9 cellular contexts compared by ENCODE assay signal in genomic region chr1:17119744-17120482, GRCh38. TPM values are rescaled to one million over a fixed set of nuclear protein-coding genes. Genes with fewer than 3 reads are reported as not detected.
A peak's percentile ranks its signal among the peaks of the same experiment; 100 is the strongest.
DNase-seq lines count a peak whose midpoint lies in the region; ATAC-seq and TF ChIP-seq lines count a peak whose summit lies in the region.
"Had no signal": no experiment of that assay in that cellular context is flagged by ENCODE, and none has a peak within 500 bp of the region (broad histone marks: within the 10 kb centered on the region; RNA-seq: fewer than 3 reads in every experiment).

No MANE protein-coding gene starts in this region.

- no peaks in the 10 kb centered on the region for H3K9me3 Mint-ChIP-seq in activated T-cell treated with anti-CD3 and anti-CD28 coated beads, Interleukin-2, amount 50 U/mL, for 4 hours
- H3K9me3 Mint-ChIP-seq: effector memory CD8-positive, alpha-beta T cell had no signal

- H3K4me3 ChIP-seq in iPS-18c (ENCODE audit: insufficient read depth, low read depth, low read length) = peak overlapping the region; percentile 80

- DNase-seq in activated T-cell treated with anti-CD3 and anti-CD28 coated beads, Interleukin-2, amount 50 U/mL, for 4 hours = no peak
- DNase-seq in activated T-cell treated with anti-CD3 and anti-CD28 coated beads for 4 hours = no peak
- DNase-seq in HPDE6-E6E7 (ENCODE audit: extremely low spot score) = no peak
- no peak for DNase-seq in stimulated activated CD4-positive, alpha-beta T cell treated with anti-CD3 and anti-CD28 coated beads, Interleukin-1b, Interleukin-23, amount 100 ng/mL, for 48 hours

- peaks cover 11% of the 10 kb centered on the region for H3K4me1 Mint-ChIP-seq in activated T-cell treated with anti-CD3 and anti-CD28 coated beads, Interleukin-2, amount 50 U/mL, for 4 hours (ENCODE audit: low read depth)

- TF ChIP-seq POLR2A in Raji (IDR thresholded peaks at IDR 0.05; ENCODE audit: insufficient read depth, low read depth, low read length) = peak; percentile 30; the same call in 1 of the 2 replicates

- no peaks in the 10 kb centered on the region for H3K36me3 Mint-ChIP-seq in activated T-cell treated with anti-CD3 and anti-CD28 coated beads, Interleukin-2, amount 50 U/mL, for 4 hours (ENCODE audit: insufficient read depth)

- ATAC-seq in activated T-cell treated with anti-CD3 and anti-CD28 coated beads, Interleukin-2, amount 50 U/mL, for 4 hours = no peak
- ATAC-seq in GM19397 (IDR thresholded peaks at IDR 0.05; ENCODE audit: unreplicated experiment) = no peak

- no peaks in the 10 kb centered on the region for H3K9me3 ChIP-seq in iPS-18c (ENCODE audit: control insufficient read depth, insufficient read depth, low read length)

- H3K4me3 Mint-ChIP-seq in activated T-cell treated with anti-CD3 and anti-CD28 coated beads, Interleukin-2, amount 50 U/mL, for 4 hours = peak overlapping the region; percentile 33

- H3K27me3 Mint-ChIP-seq in activated T-cell treated with anti-CD3 and anti-CD28 coated beads, Interleukin-2, amount 50 U/mL, for 4 hours (ENCODE audit: low read depth) = peaks cover 42% of the 10 kb centered on the region

- peak overlapping the region; percentile 87 for H3K27ac ChIP-seq in temporal lobe (ENCODE audit: low read depth, low read length)

RNA-seq across cellular contexts. Expression of gene PADI2, which starts 0.7 kb away (rescaled TPM):
- total RNA-seq in activated T-cell treated with anti-CD3 and anti-CD28 coated beads, Interleukin-2, amount 50 U/mL, for 4 hours = under 1 TPM; 0.08 to 0.14 (median 0.13) TPM
- 0.74 TPM for total RNA-seq in temporal lobe
